Comparison of ENCODE assay signal across 18 cellular contexts in the genomic region with DNA sequence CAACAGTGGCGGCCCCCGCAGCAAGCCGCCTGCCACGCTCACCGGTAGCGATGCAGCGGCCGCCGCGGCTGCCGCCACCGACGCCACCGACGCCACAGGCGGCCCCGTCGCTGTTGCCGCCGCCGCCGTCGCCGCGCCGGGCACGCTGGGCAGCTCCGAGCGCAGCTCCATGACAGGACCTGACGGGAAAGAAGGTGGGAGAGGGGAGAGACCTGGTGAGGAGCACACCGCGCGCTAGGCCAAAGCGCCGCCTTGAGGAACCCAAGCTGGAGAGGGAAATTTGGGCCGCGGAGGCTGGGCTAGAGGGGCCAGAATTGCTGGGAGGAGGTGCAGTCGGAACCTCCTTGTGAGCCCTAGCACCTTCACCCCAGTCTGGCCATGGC. TPM values are rescaled to one million over a fixed set of nuclear protein-coding genes. Genes with fewer than 3 reads are reported as not detected.
DNase-seq lines count a peak whose midpoint lies in the region; ATAC-seq, FAIRE-seq and TF ChIP-seq lines count a peak whose summit lies in the region.
"Had no signal": no experiment of that assay in that cellular context is flagged by ENCODE, and none has a peak within 500 bp of the region (broad histone marks: within the 10 kb centered on the region; RNA-seq: fewer than 3 reads in every experiment).

No MANE protein-coding gene starts in this region.

- H4K8ac ChIP-seq in mesendoderm (ENCODE audit: low read depth, low read length): no peak overlapping the region

- H3K27me3 ChIP-seq in A673 (replicated peaks; ENCODE audit: insufficient read depth, low read depth, low read length, poor library complexity): peaks cover 99% of the 10 kb centered on the region
- no peaks in the 10 kb centered on the region for H3K27me3 ChIP-seq in Caco-2 (replicated peaks; ENCODE audit: control insufficient read depth, insufficient read depth, low read length)
- H3K27me3 ChIP-seq in mesendoderm (ENCODE audit: insufficient read depth, low read length, poor library complexity): peaks cover 80% of the 10 kb centered on the region

- peak overlapping the region; percentile 7 for H3K4me2 ChIP-seq in mesendoderm (ENCODE audit: low read length)

- no peak overlapping the region for H4K5ac ChIP-seq in mesendoderm (ENCODE audit: low read length)

- H3K27me3 Mint-ChIP-seq in Caco-2 (ENCODE audit: insufficient read depth, unreplicated experiment): peaks cover 13% of the 10 kb centered on the region
- H3K27me3 Mint-ChIP-seq in activated CD8-positive, alpha-beta T cell treated with anti-CD3 and anti-CD28 coated beads, Interleukin-2, amount 10 ng/mL, durations not matched to agents 7 days and 5 days (ENCODE audit: low read depth): peaks cover 83% of the 10 kb centered on the region

- no peak overlapping the region for H3K18ac ChIP-seq in mesendoderm (ENCODE audit: low read length)

- no peak overlapping the region for H2BK120ac ChIP-seq in mesendoderm (ENCODE audit: low read depth, low read length)

- peak overlapping the region; percentile 72 for H3K4me3 Mint-ChIP-seq in Caco-2 (ENCODE audit: unreplicated experiment)
- no peak overlapping the region for H3K4me3 Mint-ChIP-seq in activated CD8-positive, alpha-beta T cell treated with anti-CD3 and anti-CD28 coated beads, Interleukin-2, amount 10 ng/mL, durations not matched to agents 7 days and 5 days
- H3K4me3 Mint-ChIP-seq: dendritic cell treated with granulocyte-macrophage colony-stimulating factor and Interleukin-4, amounts not matched to agents 40 ng/mL and 50 ng/mL, for 4 days had no signal

- H3K79me1 ChIP-seq in mesendoderm (ENCODE audit: low read length): no peaks in the 10 kb centered on the region

- no peak overlapping the region for H2AK5ac ChIP-seq in mesendoderm (ENCODE audit: low read length)

- no peak for FAIRE-seq in GM12892 (lab: Jason Lieb, UNC)

- BruUV-seq in A673 (replicated peaks; lab: Mats Ljungman, UMichigan) (no TSS peak), Caco-2 (replicated peaks; lab: Mats Ljungman, UMichigan) (no TSS peak)

- CTCF ChIA-PET in A673 (lab: Charles Lee): no interaction called here
- CTCF ChIA-PET in Caco-2 (lab: Charles Lee): no interaction called here
- CTCF ChIA-PET in activated CD8-positive, alpha-beta T cell treated with anti-CD3 and anti-CD28 coated beads, Interleukin-2, amount 10 ng/mL, durations not matched to agents 7 days and 5 days (lab: Charles Lee): no interaction called here

- no peak overlapping the region for H3K27ac ChIP-seq in A673 (ENCODE audit: low read depth, low read length, poor library complexity, severe bottlenecking)
- H3K27ac ChIP-seq in mesendoderm (ENCODE audit: low read depth, low read length): no peak overlapping the region
- H3K27ac ChIP-seq: right atrium auricular region had no signal

- H3K9ac ChIP-seq in mesendoderm (ENCODE audit: low read length): no peak overlapping the region

- DNase-seq in A673 (ENCODE audit: low spot score): no peak
- DNase-seq in Caco-2: no peak
- no peak for DNase-seq in activated CD8-positive, alpha-beta T cell treated with anti-CD3 and anti-CD28 coated beads, Interleukin-2, amount 10 ng/mL, durations not matched to agents 7 days and 5 days
- peak; percentile 49 for DNase-seq in mesendoderm
- DNase-seq in NAMALWA (ENCODE audit: low spot score): no peak
- DNase-seq in GM12892 (ENCODE audit: insufficient read length): no peak
- DNase-seq in amniotic stem cell (lab: John Stamatoyannopoulos, UW): no peak
- DNase-seq: activated CD4-positive, alpha-beta memory T cell treated with anti-CD3 and anti-CD28 coated beads, Interleukin-2, amount 10 ng/mL, durations not matched to agents 7 days and 5 days; BE2C; DMS79; NCI-H1105; NCI-H446 treated with DMSO at 0.1 percent for 48 hours; stimulated activated CD4-positive, alpha-beta T cell treated with anti-CD3 and anti-CD28 coated beads, Interleukin-2, amount 100 ng/mL, for 48 hours had no signal

- peaks cover 4% of the 10 kb centered on the region for H3K4me1 ChIP-seq in A673 (ENCODE audit: insufficient read depth, low read length, poor library complexity, severe bottlenecking)
- H3K4me1 ChIP-seq in Caco-2: no peaks in the 10 kb centered on the region
- peaks cover 3% of the 10 kb centered on the region for H3K4me1 ChIP-seq in mesendoderm (ENCODE audit: control insufficient read depth, low read depth, low read length)

- no CpG with 5 or more reads among the region's 38 CpGs for WGBS in mesendoderm (ENCODE audit: extremely low coverage, insufficient coverage, low lambda C conversion rate)

- H3K56ac ChIP-seq in mesendoderm (ENCODE audit: low read length): no peak overlapping the region

- peaks cover 22% of the 10 kb centered on the region for H3K36me3 Mint-ChIP-seq in Caco-2 (ENCODE audit: insufficient read depth, unreplicated experiment)
- peaks cover 22% of the 10 kb centered on the region for H3K36me3 Mint-ChIP-seq in activated CD8-positive, alpha-beta T cell treated with anti-CD3 and anti-CD28 coated beads, Interleukin-2, amount 10 ng/mL, durations not matched to agents 7 days and 5 days (ENCODE audit: low read depth)

- H3K4me1 Mint-ChIP-seq in Caco-2 (ENCODE audit: low read depth, unreplicated experiment): peaks cover 6% of the 10 kb centered on the region
- H3K4me1 Mint-ChIP-seq in activated CD8-positive, alpha-beta T cell treated with anti-CD3 and anti-CD28 coated beads, Interleukin-2, amount 10 ng/mL, durations not matched to agents 7 days and 5 days (ENCODE audit: low read depth): peaks cover 58% of the 10 kb centered on the region

- H3K9me3 Mint-ChIP-seq in Caco-2 (ENCODE audit: unreplicated experiment): no peaks in the 10 kb centered on the region
- no peaks in the 10 kb centered on the region for H3K9me3 Mint-ChIP-seq in activated CD8-positive, alpha-beta T cell treated with anti-CD3 and anti-CD28 coated beads, Interleukin-2, amount 10 ng/mL, durations not matched to agents 7 days and 5 days (ENCODE audit: insufficient read depth)
- H3K9me3 Mint-ChIP-seq: activated CD4-positive, alpha-beta memory T cell treated with anti-CD3 and anti-CD28 coated beads, Interleukin-2, amount 10 ng/mL, durations not matched to agents 7 days and 5 days; dendritic cell treated with granulocyte-macrophage colony-stimulating factor and Interleukin-4, amounts not matched to agents 40 ng/mL and 50 ng/mL, for 4 days had no signal

- TF ChIP-seq CTCF in A673 (conservative IDR thresholded peaks at IDR 0.05; ENCODE audit: low read depth, low read length) (no peak), Caco-2 (IDR thresholded peaks at IDR 0.05; ENCODE audit: insufficient read depth in 1 of 2, low read depth in 1 of 2, low read length in 1 of 2, severe bottlenecking in 1 of 2, unreplicated experiment in 1 of 2) (no peak)

- peak overlapping the region; percentile 25 for H3K4me3 ChIP-seq in A673 (ENCODE audit: low read depth, low read length, poor library complexity, severe bottlenecking)
- H3K4me3 ChIP-seq in Caco-2 (ENCODE audit: low read depth, low read length): no peak overlapping the region
- no peak overlapping the region for H3K4me3 ChIP-seq in mesendoderm (ENCODE audit: low read length)
- H3K4me3 ChIP-seq: right atrium auricular region had no signal

- no peak overlapping the region for H3K23ac ChIP-seq in mesendoderm (ENCODE audit: low read length)

- no peak overlapping the region for H3K27ac Mint-ChIP-seq in Caco-2 (ENCODE audit: unreplicated experiment)
- peak overlapping the region; percentile 5 for H3K27ac Mint-ChIP-seq in activated CD8-positive, alpha-beta T cell treated with anti-CD3 and anti-CD28 coated beads, Interleukin-2, amount 10 ng/mL, durations not matched to agents 7 days and 5 days
- H3K27ac Mint-ChIP-seq: dendritic cell treated with granulocyte-macrophage colony-stimulating factor and Interleukin-4, amounts not matched to agents 40 ng/mL and 50 ng/mL, for 4 days had no signal

- POLR2A ChIA-PET in A673 (lab: Charles Lee; ENCODE audit: low non-redundant PET) (no interaction called here), Caco-2 (lab: Charles Lee) (no interaction called here)
- POLR2A ChIA-PET in activated CD8-positive, alpha-beta T cell treated with anti-CD3 and anti-CD28 coated beads, Interleukin-2, amount 10 ng/mL, durations not matched to agents 7 days and 5 days (lab: Charles Lee): interaction anchor here (1.0 kb wide), 1 partner anchor 9 kb away, joined by 3 read pairs; no protein-coding TSS in a partner anchor

- H3K4ac ChIP-seq in mesendoderm (ENCODE audit: low read depth, low read length): no peak overlapping the region

- H3K79me2 ChIP-seq in mesendoderm (ENCODE audit: control insufficient read depth, insufficient read depth, low read length): no peaks in the 10 kb centered on the region

- ATAC-seq in activated CD8-positive, alpha-beta T cell treated with anti-CD3 and anti-CD28 coated beads, Interleukin-2, amount 10 ng/mL, durations not matched to agents 7 days and 5 days: no peak
- ATAC-seq in HG03135 (IDR thresholded peaks at IDR 0.05; ENCODE audit: unreplicated experiment): no peak
- ATAC-seq: Panc1 had no signal

- no peak overlapping the region for H2BK5ac ChIP-seq in mesendoderm (ENCODE audit: low read length)

- intact Hi-C loops in A673 (cut with micrococcal nuclease; ENCODE audit: unreplicated experiment) (no loop called here), Caco-2 (cut with micrococcal nuclease; ENCODE audit: unreplicated experiment) (loop anchor here (10.0 kb wide), 1 partner anchor 123 kb away; no protein-coding TSS in a partner anchor)

- no peak for TF ChIP-seq POLR2A in GM12892 (IDR thresholded peaks at IDR 0.05; ENCODE audit: low read depth, low read length)

- H3K36me3 ChIP-seq in A673 (ENCODE audit: insufficient read depth, low read length, poor library complexity, severe bottlenecking): no peaks in the 10 kb centered on the region
- no peaks in the 10 kb centered on the region for H3K36me3 ChIP-seq in Caco-2 (ENCODE audit: control insufficient read depth, insufficient read depth, low read length)
- no peaks in the 10 kb centered on the region for H3K36me3 ChIP-seq in mesendoderm (ENCODE audit: control insufficient read depth, insufficient read depth, low read length)
- H3K36me3 ChIP-seq: BE2C, right atrium auricular region had no signal

- H3K9me3 ChIP-seq in A673 (ENCODE audit: low read depth, low read length, poor library complexity, severe bottlenecking) (no peaks in the 10 kb centered on the region), Caco-2 (no peaks in the 10 kb centered on the region)
- H3K9me3 ChIP-seq: BE2C, right atrium auricular region had no signal

- no peak overlapping the region for H2BK15ac ChIP-seq in mesendoderm (replicated peaks; ENCODE audit: low read depth)

RNA-seq across cellular contexts. Expression of a gene that starts 1.9 kb away (rescaled TPM):
- total RNA-seq in A673 (2021) (0.28 and 0.37 TPM in 2 replicates), Caco-2 (2022) (3.1 and 3.4 TPM in 2 replicates)
- total RNA-seq in activated CD8-positive, alpha-beta T cell treated with anti-CD3 and anti-CD28 coated beads, Interleukin-2, amount 10 ng/mL, durations not matched to agents 7 days and 5 days: not detected
- 0.03 TPM for polyA plus RNA-seq in mesendoderm (2013, experiment 1 of 2)
- polyA plus RNA-seq in mesendoderm (2013, experiment 2 of 2): 0.04 TPM
- polyA plus RNA-seq in GM12892 (2012; ENCODE audit: missing spikeins): not detected
- total RNA-seq: activated CD4-positive, alpha-beta memory T cell treated with anti-CD3 and anti-CD28 coated beads, Interleukin-2, amount 10 ng/mL, durations not matched to agents 7 days and 5 days; right atrium auricular region had no signal
- polyA plus RNA-seq: adipose tissue had no signal
